In genomic region chrX:82224961-82225360, GRCh38 we compare ENCODE assay signal across 24 cellular contexts.
"Had no signal": no experiment of that assay in that cellular context is flagged by ENCODE, and none has a peak within 500 bp of the region (broad histone marks: within the 10 kb centered on the region; RNA-seq: fewer than 3 reads in every experiment).

No MANE protein-coding gene starts in this region.

- H3K27me3 ChIP-seq: ovary, stomach, testis, thyroid gland, transverse colon, upper lobe of left lung had no signal

- H3K4me1 ChIP-seq: heart right ventricle, left ventricle myocardium inferior, prostate gland, stomach, testis, thyroid gland, transverse colon, upper lobe of left lung had no signal

- H3K9me3 ChIP-seq: ovary, prostate gland, testis, thyroid gland, transverse colon, upper lobe of left lung had no signal

- H3K4me3 ChIP-seq: heart right ventricle, left ventricle myocardium inferior, lung, ovary, prostate gland, stomach, testis, thyroid gland, transverse colon, upper lobe of left lung had no signal

- FAIRE-seq: keratinocyte had no signal

- H3K4me3 Mint-ChIP-seq: mesothelial cell of epicardium; naive thymus-derived CD4-positive, alpha-beta T cell; natural killer cell treated with Interleukin-12 subunit alpha and Interleukin-12 subunit beta and Interleukin-15 and Interleukin-18, amount 100 ng/mL, for 72 hours; stimulated activated naive B cell treated with anti-CD40 and anti-IgM and Interleukin-4, amounts not matched to agents 10 μg/mL and 1 μg/mL and 100 μg/mL, for 72 hours had no signal

- H3K36me3 ChIP-seq: heart right ventricle, left ventricle myocardium inferior, ovary, prostate gland, stomach, thyroid gland, transverse colon, upper lobe of left lung had no signal

- H3K27me3 Mint-ChIP-seq: naive thymus-derived CD4-positive, alpha-beta T cell; natural killer cell treated with Interleukin-12 subunit alpha and Interleukin-12 subunit beta and Interleukin-15 and Interleukin-18, amount 100 ng/mL, for 72 hours; stimulated activated naive B cell treated with anti-CD40 and anti-IgM and Interleukin-4, amounts not matched to agents 10 μg/mL and 1 μg/mL and 100 μg/mL, for 72 hours had no signal

- H3K36me3 Mint-ChIP-seq: naive thymus-derived CD4-positive, alpha-beta T cell; natural killer cell treated with Interleukin-12 subunit alpha and Interleukin-12 subunit beta and Interleukin-15 and Interleukin-18, amount 100 ng/mL, for 72 hours; stimulated activated naive B cell treated with anti-CD40 and anti-IgM and Interleukin-4, amounts not matched to agents 10 μg/mL and 1 μg/mL and 100 μg/mL, for 72 hours had no signal

- H3K27ac ChIP-seq: heart right ventricle, left ventricle myocardium inferior, ovary, prostate gland, stomach, testis, thyroid gland, transverse colon, upper lobe of left lung had no signal

- ATAC-seq: heart right ventricle; naive thymus-derived CD4-positive, alpha-beta T cell; natural killer cell treated with Interleukin-12 subunit alpha and Interleukin-12 subunit beta and Interleukin-15 and Interleukin-18, amount 100 ng/mL, for 72 hours; right cardiac atrium; sciatic nerve; stimulated activated naive B cell treated with anti-CD40 and anti-IgM and Interleukin-4, amounts not matched to agents 10 μg/mL and 1 μg/mL and 100 μg/mL, for 72 hours; stimulated activated naive CD8-positive, alpha-beta T cell treated with anti-CD3 and anti-CD28 coated beads, Interleukin-15, Interleukin-2, amounts not matched to agents 100 U/mL and 50 U/mL, for 24 hours had no signal

- DNase-seq: heart right ventricle; hippocampal formation; left ventricle myocardium inferior; mesendoderm; naive thymus-derived CD4-positive, alpha-beta T cell; ovary; retina; right cardiac atrium; small intestine; stimulated activated CD4-positive, alpha-beta T cell treated with anti-CD3 and anti-CD28 coated beads, Interleukin-1b, Interleukin-23, amount 100 ng/mL, for 48 hours; stimulated activated CD4-positive, alpha-beta T cell treated with anti-CD3 and anti-CD28 coated beads, Interleukin-4, amount 100 ng/mL, for 1 hour; stimulated activated naive B cell treated with anti-CD40 and anti-IgM and Interleukin-4, amounts not matched to agents 10 μg/mL and 1 μg/mL and 100 μg/mL, for 72 hours; stimulated activated naive CD8-positive, alpha-beta T cell treated with anti-CD3 and anti-CD28 coated beads, Interleukin-15, Interleukin-2, amounts not matched to agents 100 U/mL and 50 U/mL, for 24 hours; stomach; testis; thyroid gland; transverse colon; upper lobe of left lung had no signal

- H3K9me3 Mint-ChIP-seq: natural killer cell treated with Interleukin-12 subunit alpha and Interleukin-12 subunit beta and Interleukin-15 and Interleukin-18, amount 100 ng/mL, for 72 hours; stimulated activated naive B cell treated with anti-CD40 and anti-IgM and Interleukin-4, amounts not matched to agents 10 μg/mL and 1 μg/mL and 100 μg/mL, for 72 hours had no signal

- H3K4me1 Mint-ChIP-seq: mesothelial cell of epicardium; naive thymus-derived CD4-positive, alpha-beta T cell; stimulated activated naive B cell treated with anti-CD40 and anti-IgM and Interleukin-4, amounts not matched to agents 10 μg/mL and 1 μg/mL and 100 μg/mL, for 72 hours had no signal

- H3K27ac Mint-ChIP-seq: mesothelial cell of epicardium; naive thymus-derived CD4-positive, alpha-beta T cell; natural killer cell treated with Interleukin-12 subunit alpha and Interleukin-12 subunit beta and Interleukin-15 and Interleukin-18, amount 100 ng/mL, for 72 hours; stimulated activated naive B cell treated with anti-CD40 and anti-IgM and Interleukin-4, amounts not matched to agents 10 μg/mL and 1 μg/mL and 100 μg/mL, for 72 hours had no signal
